ENCODE assay signal across 29 cellular contexts in the genomic region with DNA sequence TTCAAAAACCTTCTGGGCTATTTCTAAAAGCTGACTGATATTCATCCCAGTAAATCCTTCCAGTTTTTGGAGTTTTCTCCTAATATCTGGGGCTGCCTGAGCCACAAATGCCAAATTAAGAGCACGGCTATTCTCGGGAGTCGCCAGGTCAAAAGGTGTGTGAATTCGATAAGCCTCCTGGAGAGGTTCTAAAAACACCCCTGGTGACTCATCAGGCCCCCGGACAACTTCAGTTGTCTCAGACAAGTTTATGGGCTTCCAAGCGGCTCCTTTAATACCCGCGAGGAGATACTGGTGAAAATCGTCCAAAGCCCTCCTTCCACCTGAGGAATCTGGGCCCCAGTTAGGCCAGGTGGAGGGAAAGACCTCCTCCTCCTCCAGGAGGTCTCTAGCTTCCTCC.
"Had no signal": no experiment of that assay in that cellular context is flagged by ENCODE, and none has a peak within 500 bp of the region (broad histone marks: within the 10 kb centered on the region; RNA-seq: fewer than 3 reads in every experiment).

No MANE protein-coding gene starts in this region.

- H3K9me3 ChIP-seq: colonic mucosa, MG63, SJCRH30 had no signal

- DNase-seq: activated CD4-positive, alpha-beta T cell treated with anti-CD3 and anti-CD28 coated beads, Interleukin-2, amount 10 ng/mL, durations not matched to agents 24 days and 14 days; activated CD4-positive, alpha-beta T cell treated with anti-CD3 and anti-CD28 coated beads, Interleukin-2, amount 50 U/mL, for 4 hours; activated CD8-positive, alpha-beta T cell treated with anti-CD3 and anti-CD28 coated beads for 36 hours; activated effector memory CD4-positive, alpha-beta T cell treated with anti-CD3 and anti-CD28 coated beads, Interleukin-2, amount 50 U/mL, for 16 hours; activated naive CD4-positive, alpha-beta T cell; activated naive CD4-positive, alpha-beta T cell treated with anti-CD3 and anti-CD28 coated beads, Interleukin-2, amount 50 U/mL, for 16 hours; activated naive CD8-positive, alpha-beta T cell treated with anti-CD3 and anti-CD28 coated beads for 36 hours; activated T-cell treated with anti-CD3 and anti-CD28 coated beads, Interleukin-2, amount 50 U/mL, for 1 hour; activated T-cell treated with anti-CD3 and anti-CD28 coated beads, Interleukin-2, amount 50 U/mL, for 72 hours; amniotic stem cell; aorta; brain microvascular endothelial cell; central memory CD4-positive, alpha-beta T cell; colonic mucosa; MG63; MV-4-11; NCI-H1092; NCI-H1436 treated with DMSO at 0.1 percent for 48 hours; NCI-H1694 treated with DMSO at 0.1 percent for 48 hours; NCI-H2029; NCI-H345; NCI-H524 treated with DMSO at 0.1 percent for 48 hours; NCI-H82; SHP77; SJCRH30; T1000 had no signal

- H3K27ac ChIP-seq: brain microvascular endothelial cell, colonic mucosa, SJCRH30, SK-N-MC had no signal

- H3K9me3 Mint-ChIP-seq: activated CD4-positive, alpha-beta T cell treated with anti-CD3 and anti-CD28 coated beads, Interleukin-2, amount 10 ng/mL, durations not matched to agents 24 days and 14 days; activated CD8-positive, alpha-beta T cell treated with anti-CD3 and anti-CD28 coated beads for 36 hours; activated naive CD8-positive, alpha-beta T cell treated with anti-CD3 and anti-CD28 coated beads for 36 hours; activated T-cell treated with anti-CD3 and anti-CD28 coated beads, Interleukin-2, amount 50 U/mL, for 72 hours; activated T-helper 17 cell treated with anti-CD3 and anti-CD28 coated beads, Interleukin-2, amount 50 U/mL, for 72 hours had no signal

- H3K4me1 ChIP-seq: colonic mucosa, SJCRH30 had no signal

- H3K27ac Mint-ChIP-seq: activated CD4-positive, alpha-beta T cell treated with anti-CD3 and anti-CD28 coated beads, Interleukin-2, amount 10 ng/mL, durations not matched to agents 24 days and 14 days; activated CD8-positive, alpha-beta T cell treated with anti-CD3 and anti-CD28 coated beads for 36 hours; activated naive CD8-positive, alpha-beta T cell treated with anti-CD3 and anti-CD28 coated beads for 36 hours; activated T-cell treated with anti-CD3 and anti-CD28 coated beads, Interleukin-2, amount 50 U/mL, for 72 hours; activated T-helper 17 cell treated with anti-CD3 and anti-CD28 coated beads, Interleukin-2, amount 50 U/mL, for 72 hours had no signal

- H3K36me3 ChIP-seq: brain microvascular endothelial cell, colonic mucosa, MG63, SJCRH30 had no signal

- H3K27me3 ChIP-seq: brain microvascular endothelial cell, colonic mucosa, MG63 had no signal

- H3K4me3 ChIP-seq: colonic mucosa, MG63, SJCRH30, SK-N-MC had no signal

- H3K4me3 Mint-ChIP-seq: activated CD4-positive, alpha-beta T cell treated with anti-CD3 and anti-CD28 coated beads, Interleukin-2, amount 10 ng/mL, durations not matched to agents 24 days and 14 days; activated CD8-positive, alpha-beta T cell treated with anti-CD3 and anti-CD28 coated beads for 36 hours; activated naive CD8-positive, alpha-beta T cell treated with anti-CD3 and anti-CD28 coated beads for 36 hours; activated T-cell treated with anti-CD3 and anti-CD28 coated beads, Interleukin-2, amount 50 U/mL, for 72 hours; activated T-helper 17 cell treated with anti-CD3 and anti-CD28 coated beads, Interleukin-2, amount 50 U/mL, for 72 hours had no signal

- ATAC-seq: activated CD8-positive, alpha-beta T cell treated with anti-CD3 and anti-CD28 coated beads for 36 hours; activated T-cell treated with anti-CD3 and anti-CD28 coated beads, Interleukin-2, amount 50 U/mL, for 72 hours; activated T-helper 17 cell treated with anti-CD3 and anti-CD28 coated beads, Interleukin-2, amount 50 U/mL, for 72 hours; Panc1 had no signal

- H3K36me3 Mint-ChIP-seq: activated naive CD8-positive, alpha-beta T cell treated with anti-CD3 and anti-CD28 coated beads for 36 hours had no signal
